Comparison of ENCODE assay signal across 8 cellular contexts in the genomic region with DNA sequence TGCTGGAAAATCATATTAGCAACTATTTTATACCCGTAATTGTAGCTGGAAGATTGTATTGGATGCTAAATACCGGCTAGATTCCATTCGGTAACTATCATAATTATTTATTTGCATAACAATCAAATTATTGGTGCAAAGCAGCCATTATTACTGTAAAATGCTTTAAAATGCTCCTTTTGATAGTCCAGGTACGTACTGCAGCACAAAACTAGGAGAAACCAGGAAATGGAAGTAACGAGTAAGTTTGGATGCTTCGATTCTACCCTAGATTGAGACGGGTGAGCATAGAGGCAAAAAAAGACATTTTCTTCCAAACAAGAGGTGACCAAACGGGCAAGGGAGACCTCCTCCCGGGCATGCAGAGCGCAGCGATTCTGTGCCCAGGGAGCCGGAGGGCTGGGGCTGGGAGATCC. TPM values are rescaled to one million over a fixed set of nuclear protein-coding genes. Genes with fewer than 3 reads are reported as not detected.
DNase-seq lines count a peak whose midpoint lies in the region; ATAC-seq, FAIRE-seq and TF ChIP-seq lines count a peak whose summit lies in the region.

No MANE protein-coding gene starts in this region.

- peak overlapping the region; percentile 72 for H3K27ac ChIP-seq in RWPE2 (ENCODE audit: poor library complexity, severe bottlenecking)
- H3K27ac ChIP-seq in pancreas, result peak overlapping the region; percentile 94 to 95 (median 94)

- H3K27me3 ChIP-seq in RWPE2 (ENCODE audit: insufficient read depth, poor library complexity, severe bottlenecking), result no peaks in the 10 kb centered on the region
- no peaks in the 10 kb centered on the region for H3K27me3 ChIP-seq in pancreas

- H3K4me1 ChIP-seq in RWPE2 (ENCODE audit: insufficient read depth, poor library complexity, severe bottlenecking), result peaks cover 13% of the 10 kb centered on the region
- peaks cover 0 to 11% (median 8%) of the 10 kb centered on the region in 3 donors for H3K4me1 ChIP-seq in pancreas

- TF ChIP-seq CTCF in AG09309 (IDR thresholded peaks at IDR 0.05; ENCODE audit: control insufficient read depth, insufficient read depth, low read depth, low read length, missing control alignments), result no peak
- no peak for TF ChIP-seq CTCF in RWPE2 (IDR thresholded peaks at IDR 0.05; ENCODE audit: poor library complexity, severe bottlenecking)
- no peak for TF ChIP-seq CTCF in pancreas (IDR thresholded peaks at IDR 0.05)

- H3K4me3 ChIP-seq in AG09309 (ENCODE audit: control insufficient read depth, low read depth, low read length) (peak overlapping the region; percentile 77), RWPE2 (ENCODE audit: severe bottlenecking) (peak overlapping the region; percentile 87), pancreas (peak overlapping the region; percentile 75 to 91 (median 84))

- intact Hi-C loops in pancreas (cut with DNase I), result no loop called here

- ATAC-seq in GM21619 (IDR thresholded peaks at IDR 0.05; ENCODE audit: unreplicated experiment), result peak; percentile 26
- ATAC-seq in RWPE2 (ENCODE audit: low read depth), result peak; percentile 43
- peak; percentile 39 to 60 (median 59) for ATAC-seq in pancreas

- H3K36me3 ChIP-seq in RWPE2 (ENCODE audit: low read depth), result peaks cover 8% of the 10 kb centered on the region
- H3K36me3 ChIP-seq in pancreas, result no peaks in the 10 kb centered on the region

- H3K9me3 ChIP-seq in RWPE2 (ENCODE audit: severe bottlenecking), result no peaks in the 10 kb centered on the region
- H3K9me3 ChIP-seq in pancreas, result no peaks in the 10 kb centered on the region

- no peak for DNase-seq in AG09309 (ENCODE audit: low read depth)
- no peak for DNase-seq in RWPE2 (ENCODE audit: low spot score)
- DNase-seq in fibroblast of peridontal ligament (ENCODE audit: extremely low read depth), result peak; percentile 31
- no peak for DNase-seq in pancreas
- DNase-seq in stimulated activated CD4-positive, alpha-beta T cell treated with anti-CD3 and anti-CD28 coated beads, Interleukin-2, amount 100 ng/mL, for 48 hours, result no peak
- no peak for DNase-seq in cerebellar nuclear complex (lab: John Stamatoyannopoulos, UW)
- no peak for DNase-seq in activated gamma-delta T cell (lab: John Stamatoyannopoulos, UW)

- FAIRE-seq in pancreas (lab: Jason Lieb, UNC), result no peak

- WGBS in pancreas, 2 donors, result 3% methylated on average over 12 of the region's 12 CpGs

RNA-seq across cellular contexts. Expression of a gene that starts 0.5 kb away (rescaled TPM):
- total RNA-seq in pancreas, result 10 to 100 TPM; 21.0 to 33.6 (median 30.7) TPM
- 10 to 100 TPM in 1 of 2 donors, 1 to 10 TPM in 1; 10.0 to 22.0 TPM for polyA plus RNA-seq in pancreas
